In the genomic region with DNA sequence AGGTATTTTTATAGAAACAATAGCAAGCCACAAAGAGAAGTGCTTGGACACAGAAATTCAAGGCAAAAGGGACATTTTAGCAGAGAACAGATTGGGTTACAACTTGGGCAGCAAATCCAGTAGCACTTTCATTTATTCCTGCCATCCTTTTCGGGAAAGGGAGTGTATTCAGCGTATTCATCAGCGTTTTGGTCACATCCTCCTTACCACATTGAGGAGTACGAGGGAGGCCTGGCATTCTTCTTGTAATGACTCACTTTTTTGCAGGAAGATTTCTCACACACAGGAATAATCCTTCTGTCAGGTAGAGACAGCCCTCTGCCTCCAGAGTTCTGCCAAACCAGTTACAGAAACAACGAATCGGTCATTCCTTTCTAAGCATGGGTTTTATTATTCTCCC, we compare ENCODE assay signal across 20 cellular contexts. TPM values are rescaled to one million over a fixed set of nuclear protein-coding genes. Genes with fewer than 3 reads are reported as not detected.
DNase-seq lines count a peak whose midpoint lies in the region; ATAC-seq and TF ChIP-seq lines count a peak whose summit lies in the region.
"Had no signal": no experiment of that assay in that cellular context is flagged by ENCODE, and none has a peak within 500 bp of the region (broad histone marks: within the 10 kb centered on the region; RNA-seq: fewer than 3 reads in every experiment).

No MANE protein-coding gene starts in this region.

- H2BK15ac ChIP-seq in mesendoderm (replicated peaks; ENCODE audit: low read depth): no peak overlapping the region

- WGBS in mesendoderm (ENCODE audit: extremely low coverage, insufficient coverage, low lambda C conversion rate): no CpG with 5 or more reads among the region's 6 CpGs
- WGBS in sigmoid colon, 2 donors: 79 to 81% methylated on average over 6 of the region's 6 CpGs

- no peaks in the 10 kb centered on the region for H3K9me3 ChIP-seq in sigmoid colon
- H3K9me3 ChIP-seq: adrenal gland; BLaER1 treated with 17β-estradiol and CSF1 and Interleukin-3, amounts not matched to agents 10 nM and 100 nM; pancreas; right lobe of liver; suprapubic skin; uterus had no signal

- ATAC-seq in esophagus mucosa (peak; percentile 91), HG03432 (IDR thresholded peaks at IDR 0.05; ENCODE audit: unreplicated experiment) (no peak)
- ATAC-seq: pancreas, right lobe of liver had no signal

- DNase-seq in Daoy (ENCODE audit: low read depth): peak; percentile 90
- DNase-seq in RKO (ENCODE audit: low spot score): peak; percentile 25
- DNase-seq in mesendoderm: peak; percentile 76
- DNase-seq in dedifferentiated amniotic fluid mesenchymal stem cell (ENCODE audit: extremely low spot score): no peak
- no peak for DNase-seq in G401 (ENCODE audit: low spot score)
- no peak for DNase-seq in sigmoid colon
- DNase-seq: activated CD4-positive, alpha-beta memory T cell treated with anti-CD3 and anti-CD28 coated beads for 36 hours; adrenal gland; DMS 273 treated with DMSO at 0.1 percent for 48 hours; hippocampal formation; NCI-H187; NCI-H526 treated with DMSO at 0.1 percent for 48 hours; pancreas; right lobe of liver; uterus had no signal

- no peak overlapping the region for H2BK5ac ChIP-seq in mesendoderm (ENCODE audit: low read length)

- no peak overlapping the region for H3K4me3 ChIP-seq in mesendoderm (ENCODE audit: low read length)
- no peak overlapping the region for H3K4me3 ChIP-seq in sigmoid colon
- H3K4me3 ChIP-seq: adrenal gland; BLaER1 treated with 17β-estradiol and CSF1 and Interleukin-3, amounts not matched to agents 10 nM and 100 nM; pancreas; right lobe of liver; suprapubic skin; uterus had no signal

- no peak overlapping the region for H3K4me2 ChIP-seq in mesendoderm (ENCODE audit: low read length)
- H3K4me2 ChIP-seq: BLaER1 treated with 17β-estradiol and CSF1 and Interleukin-3, amounts not matched to agents 10 nM and 100 nM; KMS-11 had no signal

- H3K4ac ChIP-seq in mesendoderm (ENCODE audit: low read depth, low read length): no peak overlapping the region

- H3K27ac ChIP-seq in mesendoderm (ENCODE audit: low read depth, low read length) (no peak overlapping the region), sigmoid colon (no peak overlapping the region)
- H3K27ac ChIP-seq: adrenal gland; BLaER1 treated with 17β-estradiol and CSF1 and Interleukin-3, amounts not matched to agents 10 nM and 100 nM; KMS-11; pancreas; right lobe of liver; suprapubic skin; uterus had no signal

- H3K27me3 ChIP-seq in mesendoderm (ENCODE audit: insufficient read depth, low read length, poor library complexity) (no peaks in the 10 kb centered on the region), sigmoid colon (no peaks in the 10 kb centered on the region)
- H3K27me3 ChIP-seq: adrenal gland; BLaER1 treated with 17β-estradiol and CSF1 and Interleukin-3, amounts not matched to agents 10 nM and 100 nM; pancreas; right lobe of liver; suprapubic skin; uterus had no signal

- no peak overlapping the region for H3K56ac ChIP-seq in mesendoderm (ENCODE audit: low read length)

- H3K18ac ChIP-seq in mesendoderm (ENCODE audit: low read length): no peak overlapping the region

- no peaks in the 10 kb centered on the region for H3K79me2 ChIP-seq in mesendoderm (ENCODE audit: control insufficient read depth, insufficient read depth, low read length)

- intact Hi-C loops in sigmoid colon (cut with DNase I): no loop called here

- no peaks in the 10 kb centered on the region for H3K79me1 ChIP-seq in mesendoderm (ENCODE audit: low read length)

- no peak for TF ChIP-seq POLR2A in sigmoid colon (IDR thresholded peaks at IDR 0.05)

- no peak for TF ChIP-seq CTCF in sigmoid colon (IDR thresholded peaks at IDR 0.05)

- H4K5ac ChIP-seq in mesendoderm (ENCODE audit: low read length): no peak overlapping the region

- in situ Hi-C loops in G401 (cut with HindIII; ENCODE audit: low sequenced_read_pairs): no loop called here

- no peaks in the 10 kb centered on the region for H3K36me3 ChIP-seq in mesendoderm (ENCODE audit: control insufficient read depth, insufficient read depth, low read length)
- no peaks in the 10 kb centered on the region for H3K36me3 ChIP-seq in sigmoid colon
- H3K36me3 ChIP-seq: adrenal gland; BLaER1 treated with 17β-estradiol and CSF1 and Interleukin-3, amounts not matched to agents 10 nM and 100 nM; pancreas; right lobe of liver; suprapubic skin; uterus had no signal

- no peak overlapping the region for H4K8ac ChIP-seq in mesendoderm (ENCODE audit: low read depth, low read length)

- H2BK120ac ChIP-seq in mesendoderm (ENCODE audit: low read depth, low read length): no peak overlapping the region

- no peak for TF ChIP-seq EP300 in sigmoid colon (IDR thresholded peaks at IDR 0.05)

- no peak overlapping the region for H3K9ac ChIP-seq in mesendoderm (ENCODE audit: low read length)
- H3K9ac ChIP-seq: BLaER1 treated with 17β-estradiol and CSF1 and Interleukin-3, amounts not matched to agents 10 nM and 100 nM; KMS-11 had no signal

- H3K23ac ChIP-seq in mesendoderm (ENCODE audit: low read length): no peak overlapping the region

- no peaks in the 10 kb centered on the region for H3K4me1 ChIP-seq in mesendoderm (ENCODE audit: control insufficient read depth, low read depth, low read length)
- no peaks in the 10 kb centered on the region for H3K4me1 ChIP-seq in sigmoid colon
- H3K4me1 ChIP-seq: adrenal gland, pancreas, right lobe of liver, suprapubic skin, uterus had no signal

- H2AK5ac ChIP-seq in mesendoderm (ENCODE audit: low read length): no peak overlapping the region

RNA-seq across cellular contexts. Expression of gene FAM78B, which starts 18.1 kb away (rescaled TPM):
- 0.80 and 4.0 TPM in 2 replicates for total RNA-seq in Daoy (2014; rRNA removed; shearing (Covaris generic))
- total RNA-seq in esophagus mucosa (0.88 TPM), sigmoid colon (1 to 10 TPM; 2.0 to 5.4 (median 3.1) TPM)
- polyA plus RNA-seq in mesendoderm (2013, experiment 1 of 2): 1.1 TPM
- 1.1 TPM for polyA plus RNA-seq in mesendoderm (2013, experiment 2 of 2)
- not detected in 2 replicates for total RNA-seq in G401 (2014; rRNA removed; shearing (Covaris generic))
- under 1 TPM; 0.23 to 0.87 (median 0.60) TPM for polyA plus RNA-seq in sigmoid colon

Comparison
In these comparisons a context has a peak if more than half of its experiments do, and no peak if none do; other contexts are left out.
1. DNase-seq: peak in Daoy (single experiment), RKO (single experiment) and mesendoderm (single experiment); none in dedifferentiated amniotic fluid mesenchymal stem cell (single experiment), G401 (single experiment) and sigmoid colon (single experiment).